In the genomic region with DNA sequence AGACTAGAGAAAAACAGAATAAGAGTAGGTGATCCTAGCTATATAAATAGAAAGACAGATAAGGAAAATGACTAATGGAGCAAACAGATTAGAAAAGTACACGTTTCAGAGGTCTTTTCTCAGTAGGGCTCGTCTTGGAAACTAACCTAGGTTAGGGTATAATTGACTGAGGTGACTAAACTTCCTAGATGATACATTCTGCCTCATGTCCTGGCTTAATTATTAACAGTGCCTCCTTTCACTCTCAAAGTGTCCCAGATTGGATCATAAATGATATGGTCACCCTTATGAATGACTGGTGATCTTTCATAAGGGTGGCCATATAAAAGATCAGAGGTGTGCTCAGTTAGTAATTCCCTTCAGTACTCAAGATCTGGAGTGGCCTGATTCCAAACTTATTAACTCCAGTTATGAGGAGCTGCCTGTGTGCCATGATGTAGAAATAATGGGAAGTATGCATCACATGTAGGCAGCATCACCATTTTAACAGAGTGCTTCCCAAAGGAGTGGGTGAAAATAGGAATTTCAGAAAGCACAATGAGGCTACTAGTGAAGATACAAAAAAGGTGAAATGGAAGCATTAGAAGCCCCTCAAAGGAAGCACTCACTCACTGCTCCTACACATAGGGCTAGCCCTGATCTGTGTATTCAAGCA, we compare ENCODE assay signal across 1 cellular context.
TF ChIP-seq lines count a peak whose summit lies in the region.

No MANE protein-coding gene starts in this region.

TF ChIP-seq in HCT116, 20 proteins besides CTCF, POLR2A, EP300 and RAD21 (continued from another document):
- TF ChIP-seq REST (IDR thresholded peaks at IDR 0.05; ENCODE audit: low read depth) (no peak), YY1 (IDR thresholded peaks at IDR 0.05; ENCODE audit: extremely low read depth, insufficient replicate concordance, low read depth, low read length) (no peak), FOSL1 (IDR thresholded peaks at IDR 0.05; ENCODE audit: low read depth) (peak; percentile 40; the same call in 1 of the 2 replicates), SP1 (IDR thresholded peaks at IDR 0.05; ENCODE audit: low read depth) (peak; percentile 45), JUND (IDR thresholded peaks at IDR 0.05) (0 out of 2 replicates have a peak, but pooled peaks have one; percentile 32), EGR1 (IDR thresholded peaks at IDR 0.05; ENCODE audit: low read depth) (no peak)
- TF ChIP-seq, protein P1, sequence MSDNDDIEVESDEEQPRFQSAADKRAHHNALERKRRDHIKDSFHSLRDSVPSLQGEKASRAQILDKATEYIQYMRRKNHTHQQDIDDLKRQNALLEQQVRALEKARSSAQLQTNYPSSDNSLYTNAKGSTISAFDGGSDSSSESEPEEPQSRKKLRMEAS (IDR thresholded peaks at IDR 0.05), result no peak
